ENCODE assay signal across 7 cellular contexts in the genomic region with DNA sequence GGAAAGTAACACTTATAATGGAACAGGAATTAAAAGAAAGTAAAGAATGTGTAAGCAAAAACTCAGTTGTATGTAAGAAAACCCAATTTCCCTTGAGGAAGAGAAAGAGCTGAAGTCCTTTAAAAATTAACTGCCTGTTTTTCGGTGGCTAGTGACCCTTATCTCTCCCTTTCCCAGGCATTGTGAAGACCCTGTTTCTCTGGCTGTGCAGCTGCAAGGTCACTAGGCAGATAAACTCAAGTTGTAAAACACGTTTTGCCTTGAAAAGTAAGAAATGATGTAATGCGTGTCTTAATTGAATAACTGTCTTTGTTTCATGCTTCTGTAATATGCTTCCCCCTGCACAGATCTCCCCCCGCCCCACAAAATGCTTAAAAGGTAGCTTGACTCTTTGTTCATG. TPM values are rescaled to one million over a fixed set of nuclear protein-coding genes. Genes with fewer than 3 reads are reported as not detected.
"Had no signal": no experiment of that assay in that cellular context is flagged by ENCODE, and none has a peak within 500 bp of the region (broad histone marks: within the 10 kb centered on the region; RNA-seq: fewer than 3 reads in every experiment).

No MANE protein-coding gene starts in this region.

RNA-seq across cellular contexts. Expression of a gene that starts 8.5 kb away (rescaled TPM):
- total RNA-seq: activated B cell treated with CpG ODN at 0.5 μM for 24 hours; activated CD4-positive, alpha-beta T cell treated with anti-CD3 and anti-CD28 coated beads, Interleukin-2, amount 10 ng/mL, durations not matched to agents 24 days and 14 days; activated CD8-positive, alpha-beta memory T cell treated with anti-CD3 and anti-CD28 coated beads, Interleukin-2, amount 10 ng/mL, durations not matched to agents 7 days and 5 days; activated T-helper 1 cell treated with anti-CD3 and anti-CD28 coated beads, Interleukin-12 subunit alpha, Interleukin-12 subunit beta, Interleukin-2, Interleukin-4 antibody, amounts not matched to agents 30 ng/mL and 10 ng/mL and 1 ng/mL, durations not matched to agents 14 hours and 24 hours and 36 hours; T-helper 17 cell had no signal
- polyA plus RNA-seq: IgD-negative memory B cell had no signal

RNA-seq across cellular contexts. Expression of a gene that starts 39.5 kb away (rescaled TPM):
- total RNA-seq: activated CD4-positive, alpha-beta T cell treated with anti-CD3 and anti-CD28 coated beads, Interleukin-2, amount 10 ng/mL, durations not matched to agents 24 days and 14 days; activated T-helper 1 cell treated with anti-CD3 and anti-CD28 coated beads, Interleukin-12 subunit alpha, Interleukin-12 subunit beta, Interleukin-2, Interleukin-4 antibody, amounts not matched to agents 30 ng/mL and 10 ng/mL and 1 ng/mL, durations not matched to agents 14 hours and 24 hours and 36 hours; MCF 10A; T-helper 17 cell had no signal
- polyA plus RNA-seq: IgD-negative memory B cell had no signal
